ENCODE assay signal across 8 cellular contexts in the genomic region with DNA sequence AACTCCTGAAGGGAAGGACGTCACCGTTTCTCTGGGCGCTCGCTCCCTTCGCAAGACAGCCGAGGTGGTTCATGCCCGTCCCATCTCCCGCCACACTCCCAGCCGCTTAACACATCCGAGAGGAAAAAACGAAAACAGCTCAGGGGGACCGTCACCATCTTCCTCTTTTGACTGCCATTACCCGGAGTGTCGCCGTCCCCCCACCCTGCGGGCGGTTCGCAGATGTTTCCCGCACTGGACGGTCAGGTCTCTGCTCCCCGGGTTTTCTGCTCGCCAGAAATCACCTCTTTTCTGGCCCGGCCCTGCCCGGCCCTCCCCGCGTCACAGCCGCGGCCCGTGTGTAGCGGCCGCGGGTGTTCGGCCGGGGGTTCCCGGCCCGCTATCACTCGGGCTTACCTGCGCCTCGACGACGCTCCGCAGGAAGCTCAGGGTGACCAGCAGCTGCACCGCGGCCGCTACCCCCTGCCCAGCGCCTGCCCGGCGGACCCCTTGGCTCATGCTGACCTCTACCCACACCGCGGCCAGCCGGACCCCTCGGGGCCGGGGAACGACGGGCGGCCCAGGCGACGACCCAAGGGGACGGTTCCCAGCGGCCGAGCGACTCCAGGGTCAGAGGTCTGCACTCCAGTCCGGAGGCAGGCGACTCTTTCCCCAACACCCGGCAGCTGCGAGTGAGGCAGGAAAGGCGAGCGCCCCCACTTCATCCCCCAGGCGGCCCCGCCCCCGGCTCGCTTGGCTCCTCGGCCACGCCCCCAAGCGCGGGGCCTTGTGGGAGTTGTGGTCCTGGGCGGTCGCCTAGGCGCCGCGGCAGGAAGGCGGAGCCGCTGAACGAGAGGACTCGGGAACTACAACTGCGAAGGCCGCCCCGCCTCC. TPM values are rescaled to one million over a fixed set of nuclear protein-coding genes. Genes with fewer than 3 reads are reported as not detected.
DNase-seq lines count a peak whose midpoint lies in the region; ATAC-seq and TF ChIP-seq lines count a peak whose summit lies in the region.

A gene with protein sequence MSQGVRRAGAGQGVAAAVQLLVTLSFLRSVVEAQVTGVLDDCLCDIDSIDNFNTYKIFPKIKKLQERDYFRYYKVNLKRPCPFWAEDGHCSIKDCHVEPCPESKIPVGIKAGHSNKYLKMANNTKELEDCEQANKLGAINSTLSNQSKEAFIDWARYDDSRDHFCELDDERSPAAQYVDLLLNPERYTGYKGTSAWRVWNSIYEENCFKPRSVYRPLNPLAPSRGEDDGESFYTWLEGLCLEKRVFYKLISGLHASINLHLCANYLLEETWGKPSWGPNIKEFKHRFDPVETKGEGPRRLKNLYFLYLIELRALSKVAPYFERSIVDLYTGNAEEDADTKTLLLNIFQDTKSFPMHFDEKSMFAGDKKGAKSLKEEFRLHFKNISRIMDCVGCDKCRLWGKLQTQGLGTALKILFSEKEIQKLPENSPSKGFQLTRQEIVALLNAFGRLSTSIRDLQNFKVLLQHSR (minus strand): TSS at position 673 of the 873 bp plus-strand sequence. CDS start 175 bp downstream, at position 498.

- peak within 1 kb of the TSS; percentile 83 for H3K4me3 ChIP-seq in BJ (ENCODE audit: low read depth, low read length)

- 0 out of 2 replicates have a peak, but pooled peaks have one; percentile 9 for TF ChIP-seq CTCF in BJ (IDR thresholded peaks at IDR 0.05; ENCODE audit: insufficient read depth, low read depth, low read length)

- no peaks in the 10 kb centered on the region for H3K9me3 Mint-ChIP-seq in activated CD4-positive, alpha-beta T cell treated with anti-CD3 and anti-CD28 coated beads for 36 hours (ENCODE audit: low read depth)

- CTCF ChIA-PET in BJ (lab: Yijun Ruan, JAX), result no interaction called here
- CTCF ChIA-PET in activated CD4-positive, alpha-beta T cell treated with anti-CD3 and anti-CD28 coated beads for 36 hours (lab: Charles Lee), result interaction anchor here (1.0 kb wide), 1 partner anchor 13 kb away, joined by 4 read pairs; no protein-coding TSS in a partner anchor

- H3K27me3 Mint-ChIP-seq in activated CD4-positive, alpha-beta T cell treated with anti-CD3 and anti-CD28 coated beads for 36 hours, result peaks cover 1% of the 10 kb centered on the region

- peak within 1 kb of the TSS; percentile 70 for H3K27ac Mint-ChIP-seq in activated CD4-positive, alpha-beta T cell treated with anti-CD3 and anti-CD28 coated beads for 36 hours

- intact Hi-C loops in activated CD4-positive, alpha-beta T cell treated with anti-CD3 and anti-CD28 coated beads for 36 hours (cut with DNase I, micrococcal nuclease), result loop anchor here (1.0 to 10.0 kb wide), 13 partner anchors 138 to 954 kb away; a partner anchor contains a TSS

- H3K4me3 Mint-ChIP-seq in activated CD4-positive, alpha-beta T cell treated with anti-CD3 and anti-CD28 coated beads for 36 hours, result peak within 1 kb of the TSS; percentile 82

- peaks cover 10% of the 10 kb centered on the region for H3K27me3 ChIP-seq in BJ (ENCODE audit: control insufficient read depth, insufficient read depth, low read length)
- no peaks in the 10 kb centered on the region for H3K27me3 ChIP-seq in layer of hippocampus (ENCODE audit: control insufficient read depth, insufficient read depth, low read length)

- ATAC-seq in HG03439 (IDR thresholded peaks at IDR 0.05; ENCODE audit: unreplicated experiment), result peak; percentile 85
- ATAC-seq in activated CD4-positive, alpha-beta T cell treated with anti-CD3 and anti-CD28 coated beads for 36 hours, result peak; percentile 86

- H3K27ac ChIP-seq in cingulate gyrus (ENCODE audit: low read depth, low read length) (peak within 1 kb of the TSS; percentile 56), layer of hippocampus (ENCODE audit: low read depth, low read length) (peak within 1 kb of the TSS; percentile 68)

- H3K36me3 ChIP-seq in BJ (ENCODE audit: control insufficient read depth, insufficient read depth, low read length), result no peaks in the 10 kb centered on the region

- POLR2A ChIA-PET in BJ (lab: Charles Lee), result no interaction called here
- POLR2A ChIA-PET in activated CD4-positive, alpha-beta T cell treated with anti-CD3 and anti-CD28 coated beads for 36 hours (lab: Charles Lee), result no interaction called here

- H3K36me3 Mint-ChIP-seq in activated CD4-positive, alpha-beta T cell treated with anti-CD3 and anti-CD28 coated beads for 36 hours (ENCODE audit: low read depth), result no peaks in the 10 kb centered on the region

- H3K4me1 Mint-ChIP-seq in activated CD4-positive, alpha-beta T cell treated with anti-CD3 and anti-CD28 coated beads for 36 hours, result peaks cover 47% of the 10 kb centered on the region

- DNase-seq in BJ (ENCODE audit: low read depth), result peak; percentile 53
- peak; percentile 75 for DNase-seq in GM19238 (ENCODE audit: insufficient read length, low spot score)
- peak; percentile 93 for DNase-seq in NCI-H510A (lab: John Stamatoyannopoulos, UW)
- DNase-seq in activated CD4-positive, alpha-beta T cell treated with anti-CD3 and anti-CD28 coated beads for 36 hours, result peak; percentile 98
- peak; percentile 89 to 96 (median 93) for DNase-seq in stimulated activated CD4-positive, alpha-beta T cell treated with anti-CD3 and anti-CD28 coated beads, Interleukin-1b, Interleukin-23, amount 100 ng/mL, for 24 hours (ENCODE audit: low read depth in 4 of 4, low spot score in 1 of 4)

RNA-seq across cellular contexts. Expression of the gene that starts here (rescaled TPM):
- 0.74 and 2.2 TPM in 2 replicates for polyA plus RNA-seq in BJ (2011; rRNA removed)
- 0.31 and 0.43 TPM in 2 replicates for polyA minus RNA-seq in BJ (2011; rRNA and poly(A)+ RNA removed)
- 1 to 10 TPM; 2.2 to 2.8 TPM for total RNA-seq in activated CD4-positive, alpha-beta T cell treated with anti-CD3 and anti-CD28 coated beads for 36 hours

Comparison
In these comparisons a context has a peak if more than half of its experiments do, and no peak if none do; other contexts are left out.
1. Peak in every context shown above with its lines: DNase-seq, ATAC-seq, H3K4me3 ChIP-seq and H3K27ac ChIP-seq.